In the genomic region with DNA sequence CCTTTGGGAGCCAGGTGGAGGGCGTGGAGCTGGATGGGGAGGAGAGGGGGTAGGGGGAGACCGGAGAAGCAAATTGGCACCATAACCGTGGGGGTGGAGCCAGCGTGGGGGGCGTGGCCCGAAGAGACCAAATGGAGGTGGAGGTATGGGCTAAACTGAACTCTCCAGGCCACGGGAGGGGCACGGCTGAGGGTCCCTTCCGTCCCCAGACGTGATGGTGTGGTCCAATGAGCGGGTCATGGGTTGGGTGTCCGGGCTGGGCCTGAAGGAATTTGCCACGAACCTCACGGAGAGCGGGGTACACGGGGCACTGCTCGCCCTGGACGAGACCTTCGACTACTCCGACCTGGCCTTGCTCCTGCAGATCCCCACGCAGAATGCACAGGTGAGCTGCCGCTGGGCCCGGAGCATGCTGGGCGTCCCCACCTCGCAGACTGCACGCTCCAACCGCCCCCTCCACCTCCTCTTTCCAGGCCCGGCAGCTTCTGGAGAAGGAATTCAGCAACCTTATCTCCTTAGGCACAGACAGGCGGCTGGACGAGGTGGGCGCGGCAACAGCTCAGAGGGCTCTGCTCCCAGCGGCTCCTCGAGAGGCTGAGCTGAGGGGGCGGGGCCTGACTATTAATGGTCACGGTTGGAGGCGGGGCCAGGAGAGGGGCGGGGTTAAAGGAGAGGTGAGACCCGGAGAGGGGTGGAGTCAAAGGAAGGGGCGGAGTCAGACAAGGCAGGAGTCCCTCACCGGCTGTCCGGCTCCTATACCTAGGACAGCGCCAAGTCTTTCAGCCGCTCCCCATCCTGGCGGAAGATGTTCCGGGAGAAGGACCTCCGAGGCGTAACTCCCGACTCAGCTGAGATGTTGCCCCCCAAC, we compare ENCODE assay signal across 1 cellular context.
TF ChIP-seq lines count a peak whose summit lies in the region.

No MANE protein-coding gene starts in this region.

TF ChIP-seq in HCT116, 20 proteins besides CTCF, POLR2A, EP300 and RAD21 (continued from another document):
- no peak for TF ChIP-seq YY1 (IDR thresholded peaks at IDR 0.05; ENCODE audit: extremely low read depth, insufficient replicate concordance, low read depth, low read length)
TF ChIP-seq in HCT116: peak in this region for 4.
